In the genomic region with DNA sequence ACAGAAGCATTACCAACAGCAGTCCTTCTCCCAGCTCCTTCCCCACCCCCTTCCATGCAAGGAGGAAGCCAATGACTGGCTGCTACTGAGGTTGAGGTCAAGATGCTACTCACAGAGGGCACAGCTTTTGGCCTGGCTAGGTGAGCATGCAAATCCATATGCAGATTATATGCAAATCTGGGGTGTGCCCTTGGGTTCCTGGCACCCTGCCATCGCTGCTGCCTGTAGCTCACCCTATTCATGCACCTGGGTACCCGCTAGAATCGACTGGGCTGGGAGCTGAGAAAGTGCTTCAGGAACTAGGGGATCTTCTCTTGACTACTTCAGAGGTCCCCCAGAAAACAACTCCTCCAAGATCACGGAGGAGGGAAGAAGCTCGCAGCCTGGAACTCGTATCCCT, we compare ENCODE assay signal across 17 cellular contexts.
DNase-seq lines count a peak whose midpoint lies in the region; ATAC-seq lines count a peak whose summit lies in the region.
"Had no signal": no experiment of that assay in that cellular context is flagged by ENCODE, and none has a peak within 500 bp of the region (broad histone marks: within the 10 kb centered on the region; RNA-seq: fewer than 3 reads in every experiment).

No MANE protein-coding gene starts in this region.

- ATAC-seq in HG03520 (IDR thresholded peaks at IDR 0.05; ENCODE audit: unreplicated experiment) (no peak), GM18861 (IDR thresholded peaks at IDR 0.05; ENCODE audit: unreplicated experiment) (no peak)
- ATAC-seq: GM23338, HCT116 had no signal

- H3K27ac ChIP-seq in cingulate gyrus (ENCODE audit: low read depth, low read length): peak overlapping the region; percentile 54

- DNase-seq in DMS53 (lab: John Stamatoyannopoulos, UW) (peak; percentile 30), DMS53 treated with DMSO at 0.1 percent for 48 hours (lab: John Stamatoyannopoulos, UW; ENCODE audit: unreplicated experiment) (no peak), DMS79 (lab: John Stamatoyannopoulos, UW) (peak; percentile 12), NCI-H526 treated with DMSO at 0.1 percent for 48 hours (lab: John Stamatoyannopoulos, UW) (peak; percentile 99), iPS-NIHi11 (ENCODE audit: low spot score) (no peak)
- DNase-seq: 8988T, NCI-H1105, NCI-H1694 treated with DMSO at 0.1 percent for 48 hours, NCI-H446 treated with DMSO at 0.1 percent for 48 hours, Right ventricle myocardium superior, SW 1271, T-helper 2 cell had no signal

Comparison
In these comparisons a context has a peak if more than half of its experiments do, and no peak if none do; other contexts are left out.
1. DNase-seq: peak in DMS53 (single experiment), DMS79 (single experiment) and NCI-H526 treated with DMSO at 0.1 percent for 48 hours (single experiment); none in DMS53 treated with DMSO at 0.1 percent for 48 hours (single experiment) and iPS-NIHi11 (single experiment).